20 cellular contexts compared by ENCODE assay signal in genomic region chr2:241554610-241555322, GRCh38. TPM values are rescaled to one million over a fixed set of nuclear protein-coding genes. Genes with fewer than 3 reads are reported as not detected.
DNase-seq lines count a peak whose midpoint lies in the region; ATAC-seq, FAIRE-seq and TF ChIP-seq lines count a peak whose summit lies in the region.
"Had no signal": no experiment of that assay in that cellular context is flagged by ENCODE, and none has a peak within 500 bp of the region (broad histone marks: within the 10 kb centered on the region; RNA-seq: fewer than 3 reads in every experiment).

No MANE protein-coding gene starts in this region.

- no peaks in the 10 kb centered on the region for H3K9me3 ChIP-seq in astrocyte (ENCODE audit: insufficient read depth, low read depth, low read length)
- peaks cover 0 to 4% of the 10 kb centered on the region in 2 donors for H3K9me3 ChIP-seq in left lung
- H3K9me3 ChIP-seq in upper lobe of right lung: no peaks in the 10 kb centered on the region

- DNase-seq in NB4 (ENCODE audit: low read depth) (peak; percentile 32), astrocyte (ENCODE audit: low read depth) (no peak), left lung (peak in 1 of 2 donors; percentile 2), upper lobe of right lung (no peak), T-helper 1 cell (no peak)
- DNase-seq: CD8-positive, alpha-beta memory T cell; DMS79 treated with DMSO at 0.1 percent for 48 hours; GF-D8; KBM-7; MG63; NCI-H2029; NCI-H526 treated with DMSO at 0.1 percent for 48 hours; SHP77 had no signal

- H3K4me1 Mint-ChIP-seq in astrocyte (ENCODE audit: low read depth, unreplicated experiment): peaks cover 7% of the 10 kb centered on the region

- H3K79me2 ChIP-seq in astrocyte (ENCODE audit: insufficient read depth, low read length): peaks cover 1% of the 10 kb centered on the region

- no peak overlapping the region for H3K4me3 Mint-ChIP-seq in astrocyte (ENCODE audit: unreplicated experiment)
- H3K4me3 Mint-ChIP-seq: B cell; CD8-positive, alpha-beta memory T cell had no signal

- H3K27me3 Mint-ChIP-seq in astrocyte (ENCODE audit: low read depth, unreplicated experiment): peaks cover 3% of the 10 kb centered on the region

- no peak for FAIRE-seq in astrocyte (lab: Jason Lieb, UNC)
- FAIRE-seq: A549, GM12891 had no signal

- ATAC-seq in left lung (peak; percentile 35), upper lobe of right lung (peak; percentile 26), GM18907 (IDR thresholded peaks at IDR 0.05; ENCODE audit: unreplicated experiment) (no peak), GM18909 (IDR thresholded peaks at IDR 0.05; ENCODE audit: poor library complexity, unreplicated experiment) (no peak)
- ATAC-seq: A549 had no signal

- peaks cover 1% of the 10 kb centered on the region for H3K9me3 Mint-ChIP-seq in astrocyte (ENCODE audit: unreplicated experiment)

- no peak for TF ChIP-seq POLR2A in NB4 (IDR thresholded peaks at IDR 0.05; ENCODE audit: extremely low read depth, insufficient read length)

- TF ChIP-seq CTCF in NB4 (IDR thresholded peaks at IDR 0.05; ENCODE audit: low read depth, low read length): no peak
- TF ChIP-seq CTCF in astrocyte (IDR thresholded peaks at IDR 0.05; ENCODE audit: insufficient read depth, low read depth, low read length): no peak
- TF ChIP-seq CTCF in left lung (IDR thresholded peaks at IDR 0.05): no peak
- no peak for TF ChIP-seq CTCF in upper lobe of right lung (IDR thresholded peaks at IDR 0.05)

- H3K27me3 ChIP-seq in astrocyte (ENCODE audit: insufficient read depth, low read length) (no peaks in the 10 kb centered on the region), left lung (peaks cover 0 to 67% of the 10 kb centered on the region in 2 donors), upper lobe of right lung (no peaks in the 10 kb centered on the region)
- H3K27me3 ChIP-seq: MG63 had no signal

- no peaks in the 10 kb centered on the region for H3K36me3 ChIP-seq in astrocyte (ENCODE audit: insufficient read depth, low read length)
- H3K36me3 ChIP-seq in left lung: no peaks in the 10 kb centered on the region
- no peaks in the 10 kb centered on the region for H3K36me3 ChIP-seq in upper lobe of right lung
- H3K36me3 ChIP-seq: MG63 had no signal

- H3K27ac Mint-ChIP-seq in astrocyte (ENCODE audit: unreplicated experiment): peak overlapping the region; percentile 69
- H3K27ac Mint-ChIP-seq: B cell; CD14-positive monocyte; CD8-positive, alpha-beta memory T cell had no signal

- intact Hi-C loops in left lung (cut with DNase I) (no loop called here), upper lobe of right lung (cut with DNase I) (no loop called here)

- no peak overlapping the region for H3K4me2 ChIP-seq in astrocyte (ENCODE audit: low read length)
- H3K4me2 ChIP-seq: A549, PC-9 had no signal

- H3K4me3 ChIP-seq in NB4 (ENCODE audit: low read depth, low read length): no peak overlapping the region
- H3K4me3 ChIP-seq in astrocyte (ENCODE audit: insufficient read depth, low read depth, low read length): no peak overlapping the region
- no peak overlapping the region for H3K4me3 ChIP-seq in left lung
- no peak overlapping the region for H3K4me3 ChIP-seq in upper lobe of right lung
- H3K4me3 ChIP-seq: A549, MG63, PC-9 had no signal

- H3K36me3 Mint-ChIP-seq in astrocyte (ENCODE audit: low read depth, unreplicated experiment): peaks cover 3% of the 10 kb centered on the region

- H2AFZ ChIP-seq in astrocyte (ENCODE audit: low read depth, low read length): no peak overlapping the region
- H2AFZ ChIP-seq: PC-9 had no signal

- peaks cover 2% of the 10 kb centered on the region for H3K4me1 ChIP-seq in astrocyte (ENCODE audit: insufficient read depth, low read length)
- peaks cover 16 to 37% of the 10 kb centered on the region in 2 donors for H3K4me1 ChIP-seq in left lung
- peaks cover 24% of the 10 kb centered on the region for H3K4me1 ChIP-seq in upper lobe of right lung

- peaks cover under 1% of the 10 kb centered on the region for H4K20me1 ChIP-seq in astrocyte (ENCODE audit: insufficient read depth, low read length)

- H3K27ac ChIP-seq in astrocyte (ENCODE audit: low read depth, low read length) (no peak overlapping the region), left lung (peak overlapping the region in 1 of 2 donors; percentile 10), upper lobe of right lung (no peak overlapping the region)
- H3K27ac ChIP-seq: A549, PC-9 had no signal

- no peak overlapping the region for H3K9ac ChIP-seq in astrocyte (ENCODE audit: low read length)

RNA-seq across cellular contexts. Expression of gene BOK, which starts 3.8 kb away (rescaled TPM):
- total RNA-seq in astrocyte (64.2 and 64.9 TPM in 2 replicates), left lung (10 to 100 TPM; 34.9 to 66.5 TPM), upper lobe of right lung (56.4 TPM)
- total RNA-seq: CD8-positive, alpha-beta memory T cell had no signal

RNA-seq across cellular contexts. Expression of gene STK25, which starts 46.4 kb away (rescaled TPM):
- total RNA-seq in astrocyte (185 and 211 TPM in 2 replicates), left lung (100 to 1,000 TPM; 125 to 138 TPM), upper lobe of right lung (134 TPM)

Comparison
In these comparisons a context has a peak if more than half of its experiments do, and no peak if none do; other contexts are left out.
1. ATAC-seq: peak in left lung (single experiment) and upper lobe of right lung (single experiment); none in GM18907 (single experiment) and GM18909 (single experiment).